29 cellular contexts compared by ENCODE assay signal in the genomic region with DNA sequence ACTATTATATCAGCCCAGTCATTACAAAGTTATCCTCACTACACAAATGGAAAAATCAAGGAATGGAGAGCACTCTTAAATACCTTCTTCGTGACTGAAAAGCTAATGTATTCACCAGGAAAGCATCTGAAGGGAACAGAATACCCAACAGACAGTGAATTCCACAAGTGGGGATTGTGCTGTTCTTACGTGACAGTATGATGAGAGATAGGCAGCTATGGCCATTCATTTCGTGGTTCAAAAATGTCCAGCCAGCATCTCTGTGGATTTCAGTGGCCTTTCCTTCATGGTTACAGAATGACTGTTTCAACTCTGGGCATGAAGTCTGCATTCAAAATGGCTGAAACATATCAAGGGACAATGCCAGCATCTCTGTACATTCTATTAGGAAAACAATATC.
"Had no signal": no experiment of that assay in that cellular context is flagged by ENCODE, and none has a peak within 500 bp of the region (broad histone marks: within the 10 kb centered on the region; RNA-seq: fewer than 3 reads in every experiment).

No MANE protein-coding gene starts in this region.

- H3K4me1 ChIP-seq: foreskin keratinocyte, gastrocnemius medialis had no signal

- H3K36me3 Mint-ChIP-seq: activated CD4-positive, alpha-beta memory T cell treated with anti-CD3 and anti-CD28 coated beads for 36 hours; activated CD8-positive, alpha-beta memory T cell treated with anti-CD3 and anti-CD28 coated beads, Interleukin-2, amount 10 ng/mL, durations not matched to agents 7 days and 5 days; activated naive CD4-positive, alpha-beta T cell treated with anti-CD3 and anti-CD28 coated beads, Interleukin-2, amount 10 ng/mL, durations not matched to agents 7 days and 5 days; activated naive CD8-positive, alpha-beta T cell treated with anti-CD3 and anti-CD28 coated beads, Interleukin-2, amount 10 ng/mL, durations not matched to agents 7 days and 5 days had no signal

- H3K4me3 Mint-ChIP-seq: activated CD4-positive, alpha-beta memory T cell treated with anti-CD3 and anti-CD28 coated beads for 36 hours; activated CD4-positive, alpha-beta T cell treated with anti-CD3 and anti-CD28 coated beads for 36 hours; activated CD4-positive, alpha-beta T cell treated with anti-CD3 and anti-CD28 coated beads, Interleukin-2, amount 10 ng/mL, durations not matched to agents 24 days and 14 days; activated CD8-positive, alpha-beta memory T cell treated with anti-CD3 and anti-CD28 coated beads, Interleukin-2, amount 10 ng/mL, durations not matched to agents 7 days and 5 days; activated CD8-positive, alpha-beta T cell treated with anti-CD3 and anti-CD28 coated beads, Interleukin-2, amount 10 ng/mL, durations not matched to agents 7 days and 5 days; activated naive CD4-positive, alpha-beta T cell treated with anti-CD3 and anti-CD28 coated beads, Interleukin-2, amount 10 ng/mL, durations not matched to agents 7 days and 5 days; activated naive CD8-positive, alpha-beta T cell treated with anti-CD3 and anti-CD28 coated beads, Interleukin-2, amount 10 ng/mL, durations not matched to agents 7 days and 5 days; activated T-cell treated with anti-CD3 and anti-CD28 coated beads, Interleukin-2, amount 50 U/mL, for 24 hours; activated T-cell treated with anti-CD3 and anti-CD28 coated beads, Interleukin-2, amount 50 U/mL, for 72 hours; central memory CD8-positive, alpha-beta T cell; effector memory CD8-positive, alpha-beta T cell had no signal

- H3K27me3 ChIP-seq: ascending aorta, brain microvascular endothelial cell, esophagus muscularis mucosa, foreskin keratinocyte, gastrocnemius medialis, heart right ventricle had no signal

- H3K27ac Mint-ChIP-seq: activated CD4-positive, alpha-beta memory T cell treated with anti-CD3 and anti-CD28 coated beads for 36 hours; activated CD4-positive, alpha-beta T cell treated with anti-CD3 and anti-CD28 coated beads for 36 hours; activated CD4-positive, alpha-beta T cell treated with anti-CD3 and anti-CD28 coated beads, Interleukin-2, amount 10 ng/mL, durations not matched to agents 24 days and 14 days; activated CD8-positive, alpha-beta memory T cell treated with anti-CD3 and anti-CD28 coated beads, Interleukin-2, amount 10 ng/mL, durations not matched to agents 7 days and 5 days; activated CD8-positive, alpha-beta T cell treated with anti-CD3 and anti-CD28 coated beads, Interleukin-2, amount 10 ng/mL, durations not matched to agents 7 days and 5 days; activated naive CD4-positive, alpha-beta T cell treated with anti-CD3 and anti-CD28 coated beads, Interleukin-2, amount 10 ng/mL, durations not matched to agents 7 days and 5 days; activated naive CD4-positive, alpha-beta T cell treated with anti-CD3 and anti-CD28 coated beads, Interleukin-2, amount 50 U/mL, for 72 hours; activated naive CD8-positive, alpha-beta T cell treated with anti-CD3 and anti-CD28 coated beads, Interleukin-2, amount 10 ng/mL, durations not matched to agents 7 days and 5 days; activated T-cell treated with anti-CD3 and anti-CD28 coated beads, Interleukin-2, amount 50 U/mL, for 24 hours; activated T-cell treated with anti-CD3 and anti-CD28 coated beads, Interleukin-2, amount 50 U/mL, for 72 hours; effector memory CD8-positive, alpha-beta T cell had no signal

- H3K9me3 ChIP-seq: esophagus muscularis mucosa, gastrocnemius medialis had no signal

- DNase-seq: activated CD4-positive, alpha-beta memory T cell treated with anti-CD3 and anti-CD28 coated beads for 36 hours; activated CD4-positive, alpha-beta T cell treated with anti-CD3 and anti-CD28 coated beads for 36 hours; activated CD4-positive, alpha-beta T cell treated with anti-CD3 and anti-CD28 coated beads, Interleukin-2, amount 10 ng/mL, durations not matched to agents 24 days and 14 days; activated CD4-positive, CD25-positive, alpha-beta regulatory T cell; activated CD4-positive, CD25-positive, alpha-beta regulatory T cell treated with anti-CD3 and anti-CD28 coated beads, Interleukin-2, amount 50 U/mL, for 72 hours; activated CD8-positive, alpha-beta memory T cell treated with anti-CD3 and anti-CD28 coated beads, Interleukin-2, amount 10 ng/mL, durations not matched to agents 7 days and 5 days; activated CD8-positive, alpha-beta memory T cell treated with anti-CD3 and anti-CD28 coated beads, Interleukin-2, amount 50 U/mL, for 4 hours; activated CD8-positive, alpha-beta T cell treated with anti-CD3 and anti-CD28 coated beads, Interleukin-2, amount 10 ng/mL, durations not matched to agents 7 days and 5 days; activated gamma-delta T cell; activated naive CD4-positive, alpha-beta T cell; activated naive CD4-positive, alpha-beta T cell treated with anti-CD3 and anti-CD28 coated beads, Interleukin-2, amount 10 ng/mL, durations not matched to agents 7 days and 5 days; activated naive CD8-positive, alpha-beta T cell treated with anti-CD3 and anti-CD28 coated beads, Interleukin-2, amount 10 ng/mL, durations not matched to agents 7 days and 5 days; activated T-cell treated with anti-CD3 and anti-CD28 coated beads, Interleukin-2, amount 50 U/mL, for 24 hours; activated T-cell treated with anti-CD3 and anti-CD28 coated beads, Interleukin-2, amount 50 U/mL, for 72 hours; brain microvascular endothelial cell; dermis blood vessel endothelial cell; effector CD4-positive, alpha-beta T cell; effector memory CD8-positive, alpha-beta T cell; erythroblast; foreskin keratinocyte; gastrocnemius medialis; glutamatergic neuron; heart right ventricle; T-helper 2 cell had no signal

- H3K36me3 ChIP-seq: ascending aorta, brain microvascular endothelial cell, esophagus muscularis mucosa, gastrocnemius medialis, heart right ventricle had no signal

- H3K4me1 Mint-ChIP-seq: activated CD4-positive, alpha-beta T cell treated with anti-CD3 and anti-CD28 coated beads for 36 hours; activated CD4-positive, alpha-beta T cell treated with anti-CD3 and anti-CD28 coated beads, Interleukin-2, amount 10 ng/mL, durations not matched to agents 24 days and 14 days; activated CD8-positive, alpha-beta memory T cell treated with anti-CD3 and anti-CD28 coated beads, Interleukin-2, amount 10 ng/mL, durations not matched to agents 7 days and 5 days; activated naive CD4-positive, alpha-beta T cell treated with anti-CD3 and anti-CD28 coated beads, Interleukin-2, amount 10 ng/mL, durations not matched to agents 7 days and 5 days; activated naive CD8-positive, alpha-beta T cell treated with anti-CD3 and anti-CD28 coated beads, Interleukin-2, amount 10 ng/mL, durations not matched to agents 7 days and 5 days; central memory CD8-positive, alpha-beta T cell had no signal

- ATAC-seq: activated CD4-positive, alpha-beta T cell treated with anti-CD3 and anti-CD28 coated beads for 36 hours; activated CD8-positive, alpha-beta memory T cell treated with anti-CD3 and anti-CD28 coated beads, Interleukin-2, amount 10 ng/mL, durations not matched to agents 7 days and 5 days; activated CD8-positive, alpha-beta T cell treated with anti-CD3 and anti-CD28 coated beads, Interleukin-2, amount 10 ng/mL, durations not matched to agents 7 days and 5 days; activated naive CD4-positive, alpha-beta T cell treated with anti-CD3 and anti-CD28 coated beads, Interleukin-2, amount 50 U/mL, for 72 hours; activated T-cell treated with anti-CD3 and anti-CD28 coated beads, Interleukin-2, amount 50 U/mL, for 72 hours; effector memory CD8-positive, alpha-beta T cell; foreskin keratinocyte; gastrocnemius medialis; heart right ventricle had no signal

- H3K4me3 ChIP-seq: ascending aorta, coronary artery, esophagus muscularis mucosa, gastrocnemius medialis, heart right ventricle had no signal

- H3K27ac ChIP-seq: ascending aorta, brain microvascular endothelial cell, coronary artery, esophagus muscularis mucosa, foreskin keratinocyte, gastrocnemius medialis, heart right ventricle had no signal

- H3K27me3 Mint-ChIP-seq: activated CD4-positive, alpha-beta memory T cell treated with anti-CD3 and anti-CD28 coated beads for 36 hours; activated CD4-positive, alpha-beta T cell treated with anti-CD3 and anti-CD28 coated beads for 36 hours; activated CD4-positive, alpha-beta T cell treated with anti-CD3 and anti-CD28 coated beads, Interleukin-2, amount 10 ng/mL, durations not matched to agents 24 days and 14 days; activated CD8-positive, alpha-beta memory T cell treated with anti-CD3 and anti-CD28 coated beads, Interleukin-2, amount 10 ng/mL, durations not matched to agents 7 days and 5 days; activated naive CD4-positive, alpha-beta T cell treated with anti-CD3 and anti-CD28 coated beads, Interleukin-2, amount 10 ng/mL, durations not matched to agents 7 days and 5 days; activated naive CD8-positive, alpha-beta T cell treated with anti-CD3 and anti-CD28 coated beads, Interleukin-2, amount 10 ng/mL, durations not matched to agents 7 days and 5 days; activated T-cell treated with anti-CD3 and anti-CD28 coated beads, Interleukin-2, amount 50 U/mL, for 24 hours; central memory CD8-positive, alpha-beta T cell; effector memory CD8-positive, alpha-beta T cell had no signal
